Comparison of ENCODE assay signal across 13 cellular contexts in the genomic region with DNA sequence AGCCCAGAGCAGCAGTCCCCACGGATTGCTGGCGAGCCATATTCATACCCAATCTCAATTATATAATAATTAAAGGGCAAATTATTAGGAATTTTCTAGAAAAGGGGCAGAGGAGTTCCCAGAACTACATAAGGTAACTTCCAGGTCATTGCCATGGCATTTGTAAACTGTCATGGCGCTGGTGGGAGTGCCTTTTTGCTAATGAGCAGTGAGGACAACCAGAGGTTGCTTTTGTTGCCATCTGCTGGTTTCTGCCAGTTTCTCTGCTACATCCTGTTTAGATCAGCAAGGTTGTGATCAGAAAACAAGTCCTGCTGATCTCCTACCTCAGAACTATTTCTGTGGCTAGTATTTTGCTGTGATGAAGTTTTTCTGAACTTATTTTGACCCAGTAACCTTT.
DNase-seq lines count a peak whose midpoint lies in the region; ATAC-seq and TF ChIP-seq lines count a peak whose summit lies in the region.
"Had no signal": no experiment of that assay in that cellular context is flagged by ENCODE, and none has a peak within 500 bp of the region (broad histone marks: within the 10 kb centered on the region; RNA-seq: fewer than 3 reads in every experiment).

No MANE protein-coding gene starts in this region.

- H3K4me1 Mint-ChIP-seq in glutamatergic neuron (ENCODE audit: low read depth, unreplicated experiment), result peaks cover 10% of the 10 kb centered on the region

- no peak overlapping the region for H3K27ac Mint-ChIP-seq in glutamatergic neuron (ENCODE audit: unreplicated experiment)
- H3K27ac Mint-ChIP-seq: activated naive CD8-positive, alpha-beta T cell treated with anti-CD3 and anti-CD28 coated beads, Interleukin-2, amount 10 ng/mL, durations not matched to agents 7 days and 5 days; CD8-positive, alpha-beta T cell had no signal

- DNase-seq in NAMALWA (ENCODE audit: low spot score) (peak; percentile 48), dermis microvascular lymphatic vessel endothelial cell (ENCODE audit: low read depth in 2 of 2) (peak; percentile 9 to 16), glutamatergic neuron (no peak), amygdala (lab: John Stamatoyannopoulos, UW) (no peak)
- DNase-seq: activated CD4-positive, alpha-beta T cell treated with anti-CD3 and anti-CD28 coated beads, Interleukin-2, amount 50 U/mL, for 1 hour; activated naive CD8-positive, alpha-beta T cell treated with anti-CD3 and anti-CD28 coated beads, Interleukin-2, amount 10 ng/mL, durations not matched to agents 7 days and 5 days; CD8-positive, alpha-beta T cell; Right ventricle myocardium superior had no signal

- H3K36me3 Mint-ChIP-seq in glutamatergic neuron (ENCODE audit: unreplicated experiment), result no peaks in the 10 kb centered on the region
- H3K36me3 Mint-ChIP-seq: activated naive CD8-positive, alpha-beta T cell treated with anti-CD3 and anti-CD28 coated beads, Interleukin-2, amount 10 ng/mL, durations not matched to agents 7 days and 5 days; CD8-positive, alpha-beta T cell had no signal

- no peaks in the 10 kb centered on the region for H3K27me3 Mint-ChIP-seq in glutamatergic neuron (ENCODE audit: unreplicated experiment)
- H3K27me3 Mint-ChIP-seq: activated naive CD8-positive, alpha-beta T cell treated with anti-CD3 and anti-CD28 coated beads, Interleukin-2, amount 10 ng/mL, durations not matched to agents 7 days and 5 days had no signal

- ATAC-seq in GM19467 (IDR thresholded peaks at IDR 0.05; ENCODE audit: unreplicated experiment) (no peak), GM21737 (IDR thresholded peaks at IDR 0.05; ENCODE audit: unreplicated experiment) (no peak)
- ATAC-seq: CD8-positive, alpha-beta T cell; esophagus mucosa had no signal

- TF ChIP-seq CTCF in 22Rv1 (IDR thresholded peaks at IDR 0.05) (peak; percentile 36), GM12873 (IDR thresholded peaks at IDR 0.05; ENCODE audit: insufficient read depth, low read depth, low read length, missing control alignments) (peak; percentile 58), glutamatergic neuron (IDR thresholded peaks at IDR 0.05; ENCODE audit: partially characterized antibody, unreplicated experiment) (no peak)

- no peaks in the 10 kb centered on the region for H3K9me3 Mint-ChIP-seq in glutamatergic neuron (ENCODE audit: unreplicated experiment)
- H3K9me3 Mint-ChIP-seq: activated naive CD8-positive, alpha-beta T cell treated with anti-CD3 and anti-CD28 coated beads, Interleukin-2, amount 10 ng/mL, durations not matched to agents 7 days and 5 days had no signal

- no peak overlapping the region for H3K27ac ChIP-seq in 22Rv1

- no peak overlapping the region for H3K4me3 Mint-ChIP-seq in glutamatergic neuron (ENCODE audit: unreplicated experiment)
- H3K4me3 Mint-ChIP-seq: activated naive CD8-positive, alpha-beta T cell treated with anti-CD3 and anti-CD28 coated beads, Interleukin-2, amount 10 ng/mL, durations not matched to agents 7 days and 5 days; CD8-positive, alpha-beta T cell had no signal

Comparison
In these comparisons a context has a peak if more than half of its experiments do, and no peak if none do; other contexts are left out.
1. DNase-seq: peak in NAMALWA (single experiment) and dermis microvascular lymphatic vessel endothelial cell (2 of 2); none in glutamatergic neuron (single experiment) and amygdala (0 of 56).